Comparison of ENCODE assay signal across 1 cellular context in genomic region chr16:83807710-83808572, GRCh38.
TF ChIP-seq lines count a peak whose summit lies in the region.

HSBP1 (plus strand) TSS chr16:83807978; CDS start chr16:83808077, 99 bp downstream.

TF ChIP-seq in GM12878, 131 proteins besides CTCF, POLR2A, EP300 and RAD21 (continued from another document):
- no peak for TF ChIP-seq CUX1 (IDR thresholded peaks at IDR 0.05; ENCODE audit: insufficient replicate concordance, low read depth, low read length)
- no peak for TF ChIP-seq STAT3 (IDR thresholded peaks at IDR 0.05; ENCODE audit: low read depth, low read length)
- TF ChIP-seq NR2C2 (IDR thresholded peaks at IDR 0.05; ENCODE audit: borderline replicate concordance, control insufficient read depth, insufficient read length, low read depth) = no peak
- TF ChIP-seq RELB (IDR thresholded peaks at IDR 0.05; ENCODE audit: low read depth) = no peak
- no peak for TF ChIP-seq SKIL (IDR thresholded peaks at IDR 0.05; ENCODE audit: low read depth, poor library complexity, severe bottlenecking)
- peak; percentile 68; the same call in 1 of the 2 replicates for TF ChIP-seq TAF1 (IDR thresholded peaks at IDR 0.05; ENCODE audit: borderline replicate concordance, low read depth, low read length)
- TF ChIP-seq ATF3 (IDR thresholded peaks at IDR 0.05; ENCODE audit: borderline replicate concordance, extremely low read depth, low read depth, low read length) = no peak
- TF ChIP-seq RB1 (IDR thresholded peaks at IDR 0.05; ENCODE audit: borderline replicate concordance) = 0 out of 2 replicates have a peak, but pooled peaks have one; percentile 31
- TF ChIP-seq SREBF1 (IDR thresholded peaks at IDR 0.05; ENCODE audit: low read length) = no peak
- no peak for TF ChIP-seq YBX1 (IDR thresholded peaks at IDR 0.05)
- no peak for TF ChIP-seq TCF12 (IDR thresholded peaks at IDR 0.05; ENCODE audit: low read depth, low read length)
- TF ChIP-seq SMC3 (IDR thresholded peaks at IDR 0.05; ENCODE audit: borderline replicate concordance, low read length) = no peak
- TF ChIP-seq DPF2 (IDR thresholded peaks at IDR 0.05) = 0 out of 2 replicates have a peak, but pooled peaks have one; percentile 19
- TF ChIP-seq ZBTB11 (CRISPR knock-in tag; IDR thresholded peaks at IDR 0.05) = no peak
- TF ChIP-seq FOXK2 (IDR thresholded peaks at IDR 0.05) = no peak
- TF ChIP-seq ELK1 (IDR thresholded peaks at IDR 0.05; ENCODE audit: low read depth, low read length) = peak; percentile 74; the same call in 1 of the 2 replicates
- TF ChIP-seq ZNF24 (IDR thresholded peaks at IDR 0.05) = no peak
- TF ChIP-seq CHD2 (IDR thresholded peaks at IDR 0.05; ENCODE audit: borderline replicate concordance, low read depth, low read length) = peak; percentile 99
- TF ChIP-seq GATAD2B (conservative IDR thresholded peaks at IDR 0.05; ENCODE audit: low read depth) = peak; percentile 91
- 0 out of 2 replicates have a peak, but pooled peaks have one; percentile 37 for TF ChIP-seq YY1 (IDR thresholded peaks at IDR 0.05; ENCODE audit: low read depth, low read length)
- no peak for TF ChIP-seq IKZF2 (IDR thresholded peaks at IDR 0.05)
- no peak for TF ChIP-seq CEBPZ (IDR thresholded peaks at IDR 0.05; ENCODE audit: low read depth, low read length)
- no peak for TF ChIP-seq ZNF274 (IDR thresholded peaks at IDR 0.05; ENCODE audit: insufficient read depth, insufficient read length)
- TF ChIP-seq SP1 (IDR thresholded peaks at IDR 0.05; ENCODE audit: low read depth, low read length) = no peak
- peak; percentile 83 for TF ChIP-seq GABPA (IDR thresholded peaks at IDR 0.05; ENCODE audit: low read depth)
- TF ChIP-seq ZBTB40 (IDR thresholded peaks at IDR 0.05; ENCODE audit: borderline replicate concordance) = peak; percentile 86
- TF ChIP-seq RCOR1 (conservative IDR thresholded peaks at IDR 0.05; ENCODE audit: low read depth, low read length) = peak; percentile 95; the same call in 1 of the 2 replicates
- no peak for TF ChIP-seq NFIC (IDR thresholded peaks at IDR 0.05; ENCODE audit: low read depth, low read length)
